26 cellular contexts compared by ENCODE assay signal in the genomic region with DNA sequence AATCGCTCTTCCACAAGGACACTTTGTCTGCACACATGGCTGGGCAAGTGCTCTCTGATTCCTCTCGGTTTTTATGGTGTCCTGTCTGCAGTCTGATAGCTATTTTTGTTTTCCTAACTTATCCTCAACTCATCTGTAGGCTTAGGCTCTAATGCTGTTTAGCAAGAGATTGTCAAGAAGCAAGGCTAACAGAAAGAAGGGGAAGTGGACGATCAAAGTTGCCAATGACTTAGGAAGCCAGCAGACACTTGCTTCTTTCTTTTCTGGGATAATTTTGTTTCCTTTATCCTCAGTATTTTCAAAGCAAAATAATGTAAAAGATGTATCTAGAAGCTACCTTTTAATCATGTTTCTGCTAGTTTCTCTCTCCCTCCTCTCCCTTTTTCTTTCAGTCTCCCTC.
"Had no signal": no experiment of that assay in that cellular context is flagged by ENCODE, and none has a peak within 500 bp of the region (broad histone marks: within the 10 kb centered on the region; RNA-seq: fewer than 3 reads in every experiment).

No MANE protein-coding gene starts in this region.

- H3K4me1 ChIP-seq: esophagus squamous epithelium, lower lobe of right lung, prostate gland, right atrium auricular region, suprapubic skin, transverse colon, upper lobe of right lung, uterus had no signal

- H3K9me3 ChIP-seq: esophagus squamous epithelium, lower lobe of right lung, prostate gland, right atrium auricular region, suprapubic skin, transverse colon, upper lobe of right lung, uterus had no signal

- H3K27me3 ChIP-seq: esophagus squamous epithelium, right atrium auricular region, suprapubic skin, transverse colon, upper lobe of right lung, uterus had no signal

- FAIRE-seq: endometrium, keratinocyte had no signal

- H3K27ac ChIP-seq: esophagus squamous epithelium, lower lobe of right lung, prostate gland, right atrium auricular region, suprapubic skin, transverse colon, upper lobe of right lung, uterus had no signal

- H3K4me3 ChIP-seq: esophagus squamous epithelium, lower lobe of right lung, prostate gland, right atrium auricular region, smooth muscle cell, suprapubic skin, transverse colon, upper lobe of right lung, uterus had no signal

- ATAC-seq: effector memory CD8-positive, alpha-beta T cell; left ventricle myocardium superior; lower lobe of right lung; sciatic nerve; stimulated activated naive CD8-positive, alpha-beta T cell treated with anti-CD3 and anti-CD28 coated beads, Interleukin-15, amount 100 ng/mL, for 72 hours; upper lobe of right lung had no signal

- H3K36me3 Mint-ChIP-seq: naive thymus-derived CD8-positive, alpha-beta T cell had no signal

- H3K27ac Mint-ChIP-seq: effector memory CD8-positive, alpha-beta T cell; nephron progenitor cell; stimulated activated naive CD8-positive, alpha-beta T cell treated with anti-CD3 and anti-CD28 coated beads, Interleukin-15, amount 100 ng/mL, for 72 hours had no signal

- H3K4me2 ChIP-seq: smooth muscle cell had no signal

- DNase-seq: effector memory CD8-positive, alpha-beta T cell; erythroblast; esophagus squamous epithelium; foreskin melanocyte; glutamatergic neuron; left ventricle myocardium superior; lower lobe of right lung; naive thymus-derived CD8-positive, alpha-beta T cell; nephron progenitor cell; nucleus accumbens; stimulated activated CD4-positive, alpha-beta T cell treated with anti-CD3 and anti-CD28 coated beads, Interleukin-12 subunit alpha, Interleukin-12 subunit beta, amount 100 ng/mL, for 4 hours; stimulated activated CD4-positive, alpha-beta T cell treated with anti-CD3 and anti-CD28 coated beads, Interleukin-1b, Interleukin-23, amount 100 ng/mL, for 48 hours; stimulated activated CD4-positive, alpha-beta T cell treated with anti-CD3 and anti-CD28 coated beads, Interleukin-4, amount 100 ng/mL, for 1 hour; stimulated activated CD8-positive, alpha-beta memory T cell treated with anti-CD3 and anti-CD28 coated beads, Interleukin-4, amount 100 ng/mL, for 48 hours; stimulated activated naive CD4-positive, alpha-beta T cell; stimulated activated naive CD8-positive, alpha-beta T cell treated with anti-CD3 and anti-CD28 coated beads, Interleukin-15, amount 100 ng/mL, for 72 hours; transverse colon; upper lobe of right lung; uterus had no signal

- H3K4me3 Mint-ChIP-seq: effector memory CD8-positive, alpha-beta T cell; nephron progenitor cell; stimulated activated naive CD8-positive, alpha-beta T cell treated with anti-CD3 and anti-CD28 coated beads, Interleukin-15, amount 100 ng/mL, for 72 hours had no signal

- H3K36me3 ChIP-seq: esophagus squamous epithelium, lower lobe of right lung, prostate gland, right atrium auricular region, suprapubic skin, transverse colon, upper lobe of right lung, uterus had no signal

- H3K9me3 Mint-ChIP-seq: effector memory CD8-positive, alpha-beta T cell; naive thymus-derived CD8-positive, alpha-beta T cell; nephron progenitor cell; stimulated activated naive CD8-positive, alpha-beta T cell treated with anti-CD3 and anti-CD28 coated beads, Interleukin-15, amount 100 ng/mL, for 72 hours had no signal
